In the genomic region with DNA sequence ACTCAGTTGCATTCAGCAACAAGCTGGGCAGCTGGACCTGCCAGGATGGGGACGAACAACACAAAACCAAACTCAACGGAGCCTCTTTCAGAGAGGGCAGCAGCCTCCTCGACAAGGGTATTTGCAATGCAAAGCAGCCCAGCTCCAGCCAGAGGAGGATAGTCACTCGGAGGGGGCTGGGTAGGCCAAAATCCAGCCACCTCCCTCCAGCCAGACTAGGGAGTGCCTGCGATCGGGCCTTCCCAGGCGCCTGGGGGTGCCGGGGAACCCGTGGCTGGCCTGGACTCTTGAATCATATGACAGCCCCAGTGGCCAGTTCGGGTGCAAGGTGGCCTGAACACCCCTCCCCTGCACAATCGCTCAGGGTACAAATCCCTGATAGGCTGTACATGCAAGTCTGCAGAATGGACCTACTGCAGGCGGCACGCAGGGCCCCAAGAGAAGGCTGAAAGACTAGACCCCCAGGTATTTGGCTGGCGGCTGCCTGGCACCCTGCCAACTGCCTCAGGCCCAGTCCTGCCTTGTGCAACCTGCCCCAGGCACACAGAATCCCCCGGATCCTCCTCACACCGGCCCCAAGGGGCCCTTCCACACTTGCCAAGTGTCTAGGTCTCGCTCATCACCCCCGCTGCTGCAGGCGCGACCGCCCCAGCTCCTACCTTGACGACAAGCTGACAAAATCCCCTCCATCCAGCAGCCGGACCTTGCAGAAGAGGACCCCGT, we compare ENCODE assay signal across 8 cellular contexts. TPM values are rescaled to one million over a fixed set of nuclear protein-coding genes. Genes with fewer than 3 reads are reported as not detected.
A peak's percentile ranks its signal among the peaks of the same experiment; 100 is the strongest.
DNase-seq lines count a peak whose midpoint lies in the region; ATAC-seq and TF ChIP-seq lines count a peak whose summit lies in the region.

No MANE protein-coding gene starts in this region.

- H3K4me3 ChIP-seq in LNCaP clone FGC (ENCODE audit: low read depth, low read length) (peak overlapping the region; percentile 94), neutrophil (ENCODE audit: low read depth in 1 of 2, low read length in 1 of 2) (peak overlapping the region; percentile 74 to 79)

- no peak for ATAC-seq in activated T-cell treated with anti-CD3 and anti-CD28 coated beads, Interleukin-2, amount 50 U/mL, for 72 hours (replicated peaks in 1 of 2)
- no peak for ATAC-seq in GM21786 (IDR thresholded peaks at IDR 0.05; ENCODE audit: unreplicated experiment)

- no peaks in the 10 kb centered on the region for H3K9me3 ChIP-seq in neutrophil

- no peak for DNase-seq in activated naive CD4-positive, alpha-beta T cell treated with Interleukin-2 at 50 U/mL for 16 hours
- DNase-seq in LNCaP clone FGC (ENCODE audit: low read depth) (no peak), globus pallidus (ENCODE audit: low spot score) (peak; percentile 96)
- peak; percentile 47 to 51 for DNase-seq in activated T-cell treated with anti-CD3 and anti-CD28 coated beads, Interleukin-2, amount 50 U/mL, for 72 hours
- DNase-seq in stimulated activated naive CD4-positive, alpha-beta T cell treated with Interleukin-2 at 50 U/mL for 16 hours (lab: John Stamatoyannopoulos, UW): no peak

- no peaks in the 10 kb centered on the region for H3K27me3 Mint-ChIP-seq in activated naive CD4-positive, alpha-beta T cell treated with anti-CD3 and anti-CD28 coated beads, Interleukin-2, amount 50 U/mL, for 24 hours
- no peaks in the 10 kb centered on the region for H3K27me3 Mint-ChIP-seq in activated T-cell treated with anti-CD3 and anti-CD28 coated beads, Interleukin-2, amount 50 U/mL, for 72 hours (ENCODE audit: low read depth)

- no peaks in the 10 kb centered on the region for H3K36me3 ChIP-seq in neutrophil

- H3K4me3 Mint-ChIP-seq in activated naive CD4-positive, alpha-beta T cell treated with anti-CD3 and anti-CD28 coated beads, Interleukin-2, amount 50 U/mL, for 24 hours: peak overlapping the region; percentile 96
- peak overlapping the region; percentile 90 to 98 for H3K4me3 Mint-ChIP-seq in activated T-cell treated with anti-CD3 and anti-CD28 coated beads, Interleukin-2, amount 50 U/mL, for 72 hours

- no peak overlapping the region for H3K27ac ChIP-seq in neutrophil

- H3K27ac Mint-ChIP-seq in activated naive CD4-positive, alpha-beta T cell treated with anti-CD3 and anti-CD28 coated beads, Interleukin-2, amount 50 U/mL, for 24 hours: peak overlapping the region; percentile 91
- H3K27ac Mint-ChIP-seq in activated T-cell treated with anti-CD3 and anti-CD28 coated beads, Interleukin-2, amount 50 U/mL, for 72 hours: peak overlapping the region; percentile 49

- peaks cover 53% of the 10 kb centered on the region for H3K4me1 Mint-ChIP-seq in activated naive CD4-positive, alpha-beta T cell treated with anti-CD3 and anti-CD28 coated beads, Interleukin-2, amount 50 U/mL, for 24 hours
- H3K4me1 Mint-ChIP-seq in activated T-cell treated with anti-CD3 and anti-CD28 coated beads, Interleukin-2, amount 50 U/mL, for 72 hours (ENCODE audit: low read depth): peaks cover 59% of the 10 kb centered on the region

- peaks cover 2% of the 10 kb centered on the region for H3K36me3 Mint-ChIP-seq in activated naive CD4-positive, alpha-beta T cell treated with anti-CD3 and anti-CD28 coated beads, Interleukin-2, amount 50 U/mL, for 24 hours
- peaks cover 3 to 12% of the 10 kb centered on the region in 2 donors for H3K36me3 Mint-ChIP-seq in activated T-cell treated with anti-CD3 and anti-CD28 coated beads, Interleukin-2, amount 50 U/mL, for 72 hours (ENCODE audit: insufficient read depth in 2 of 2)

- TF ChIP-seq CTCF in LNCaP clone FGC (IDR thresholded peaks at IDR 0.05; ENCODE audit: control insufficient read depth, extremely low read depth, insufficient read depth) (no peak), neutrophil (IDR thresholded peaks at IDR 0.05) (no peak)

- no peaks in the 10 kb centered on the region for H3K9me3 Mint-ChIP-seq in activated naive CD4-positive, alpha-beta T cell treated with anti-CD3 and anti-CD28 coated beads, Interleukin-2, amount 50 U/mL, for 24 hours
- no peaks in the 10 kb centered on the region for H3K9me3 Mint-ChIP-seq in activated T-cell treated with anti-CD3 and anti-CD28 coated beads, Interleukin-2, amount 50 U/mL, for 72 hours

- H3K27me3 ChIP-seq in neutrophil: peaks cover 20% of the 10 kb centered on the region

- peaks cover 13 to 16% of the 10 kb centered on the region in 2 experiments for H3K4me1 ChIP-seq in neutrophil (ENCODE audit: control insufficient read depth in 1 of 2, insufficient read depth in 1 of 2, low read depth in 1 of 2, low read length in 1 of 2)

RNA-seq across cellular contexts. Expression of a gene that starts 1.3 kb away (rescaled TPM):
- total RNA-seq in activated T-cell treated with anti-CD3 and anti-CD28 coated beads, Interleukin-2, amount 50 U/mL, for 72 hours: 10 to 100 TPM; 59.2 to 75.1 TPM

RNA-seq across cellular contexts. Expression of a gene that starts 41.8 kb away (rescaled TPM):
- total RNA-seq in activated T-cell treated with anti-CD3 and anti-CD28 coated beads, Interleukin-2, amount 50 U/mL, for 72 hours: 10 to 100 TPM; 44.2 to 51.1 TPM

RNA-seq across cellular contexts. Expression of a gene that starts 48.9 kb away (rescaled TPM):
- total RNA-seq in activated T-cell treated with anti-CD3 and anti-CD28 coated beads, Interleukin-2, amount 50 U/mL, for 72 hours: 1 to 10 TPM; 4.4 to 6.4 TPM

Comparison
In these comparisons a context has a peak if more than half of its experiments do, and no peak if none do; other contexts are left out.
1. DNase-seq: peak in activated T-cell treated with anti-CD3 and anti-CD28 coated beads, Interleukin-2, amount 50 U/mL, for 72 hours (2 of 2) and globus pallidus (single experiment); none in activated naive CD4-positive, alpha-beta T cell treated with Interleukin-2 at 50 U/mL for 16 hours (single experiment), LNCaP clone FGC (single experiment) and stimulated activated naive CD4-positive, alpha-beta T cell treated with Interleukin-2 at 50 U/mL for 16 hours (single experiment).